32 cellular contexts compared by ENCODE assay signal in genomic region chr18:6310714-6311113, GRCh38.
"Had no signal": no experiment of that assay in that cellular context is flagged by ENCODE, and none has a peak within 500 bp of the region (broad histone marks: within the 10 kb centered on the region; RNA-seq: fewer than 3 reads in every experiment).

No MANE protein-coding gene starts in this region.

- ATAC-seq: activated naive CD4-positive, alpha-beta T cell treated with anti-CD3 and anti-CD28 coated beads, Interleukin-2, amount 50 U/mL, for 72 hours; activated naive CD8-positive, alpha-beta T cell treated with anti-CD3 and anti-CD28 coated beads, Interleukin-2, amount 50 U/mL, for 24 hours; activated T-cell treated with anti-CD3 and anti-CD28 coated beads, Interleukin-2, amount 50 U/mL, for 4 hours; activated T-cell treated with anti-CD3 and anti-CD28 coated beads, Interleukin-2, amount 50 U/mL, for 72 hours; activated T-helper 17 cell treated with anti-CD3 and anti-CD28 coated beads, Interleukin-2, amount 50 U/mL, for 72 hours; body of pancreas had no signal

- H3K27me3 ChIP-seq: adrenal gland, ascending aorta, body of pancreas, brain microvascular endothelial cell, breast epithelium, cardiac muscle cell had no signal

- DNase-seq: activated effector memory CD4-positive, alpha-beta T cell treated with anti-CD3 and anti-CD28 coated beads, Interleukin-2, amount 50 U/mL, for 16 hours; activated effector memory CD4-positive, alpha-beta T cell treated with Interleukin-2 at 50 U/mL for 16 hours; activated gamma-delta T cell; activated gamma-delta T cell treated with Interleukin-2 at 50 U/mL for 16 hours; activated naive CD4-positive, alpha-beta T cell; activated naive CD4-positive, alpha-beta T cell treated with anti-CD3 and anti-CD28 coated beads for 36 hours; activated naive CD4-positive, alpha-beta T cell treated with anti-CD3 and anti-CD28 coated beads, Interleukin-2, amount 10 ng/mL, durations not matched to agents 7 days and 5 days; activated naive CD4-positive, alpha-beta T cell treated with anti-CD3 and anti-CD28 coated beads, Interleukin-2, amount 50 U/mL, for 16 hours; activated naive CD4-positive, alpha-beta T cell treated with Interleukin-2 at 50 U/mL for 16 hours; activated naive CD8-positive, alpha-beta T cell treated with anti-CD3 and anti-CD28 coated beads for 36 hours; activated naive CD8-positive, alpha-beta T cell treated with anti-CD3 and anti-CD28 coated beads, Interleukin-2, amount 10 ng/mL, durations not matched to agents 7 days and 5 days; activated naive CD8-positive, alpha-beta T cell treated with anti-CD3 and anti-CD28 coated beads, Interleukin-2, amount 50 U/mL, for 24 hours; activated T-cell treated with anti-CD3 and anti-CD28 coated beads, Interleukin-2, amount 50 U/mL, for 4 hours; activated T-cell treated with anti-CD3 and anti-CD28 coated beads, Interleukin-2, amount 50 U/mL, for 48 hours; activated T-cell treated with anti-CD3 and anti-CD28 coated beads, Interleukin-2, amount 50 U/mL, for 72 hours; adrenal gland; amniotic stem cell; amygdala; anterior cingulate cortex; aorta; body of pancreas; brain microvascular endothelial cell; caudate nucleus; central memory CD4-positive, alpha-beta T cell; cerebellar nuclear complex had no signal

- H3K4me3 ChIP-seq: adrenal gland, ascending aorta, body of pancreas, breast epithelium, cardiac muscle cell had no signal

- H3K4me1 ChIP-seq: adrenal gland, ascending aorta, breast epithelium had no signal

- H3K27ac ChIP-seq: adrenal gland, ascending aorta, body of pancreas, brain microvascular endothelial cell, breast epithelium, cardiac muscle cell had no signal

- FAIRE-seq: astrocyte, bronchial epithelial cell had no signal

- H3K36me3 ChIP-seq: adrenal gland, ascending aorta, brain microvascular endothelial cell, breast epithelium, cardiac muscle cell had no signal

- H3K9me3 ChIP-seq: ascending aorta, body of pancreas, breast epithelium had no signal
